ENCODE assay signal across 18 cellular contexts in the genomic region with DNA sequence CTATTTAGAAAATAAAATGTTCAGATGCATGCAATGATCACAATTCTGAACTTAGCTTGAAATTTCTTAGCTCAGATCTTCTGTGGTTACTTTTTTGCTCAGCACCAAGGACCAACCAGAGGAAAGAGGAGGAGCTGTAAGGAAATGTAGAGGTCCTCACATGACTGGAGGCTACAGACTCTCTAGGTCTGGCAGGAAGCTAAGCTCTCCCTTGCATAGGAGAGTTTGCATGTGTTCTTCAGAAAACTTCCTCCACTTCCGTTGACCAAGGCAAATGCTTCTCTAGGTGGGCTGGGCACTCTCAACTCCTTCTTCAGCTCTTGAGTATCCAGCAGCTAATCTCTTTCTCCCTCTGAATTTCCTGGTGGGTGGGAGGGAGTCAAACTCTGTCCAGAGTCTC.
"Had no signal": no experiment of that assay in that cellular context is flagged by ENCODE, and none has a peak within 500 bp of the region (broad histone marks: within the 10 kb centered on the region; RNA-seq: fewer than 3 reads in every experiment).

No MANE protein-coding gene starts in this region.

- ATAC-seq: left colon; stimulated activated effector memory CD8-positive, alpha-beta T cell treated with anti-CD3 and anti-CD28 coated beads, Interleukin-12 subunit alpha, Interleukin-12 subunit beta, amount 100 ng/mL, for 72 hours had no signal

- H3K36me3 ChIP-seq: sigmoid colon, tibial artery, uterus, WERI-Rb-1 had no signal

- H3K4me1 ChIP-seq: tibial artery, uterus had no signal

- H3K27me3 ChIP-seq: sigmoid colon, tibial artery, uterus had no signal

- H3K9me3 ChIP-seq: sigmoid colon, tibial artery, uterus had no signal

- H3K27ac ChIP-seq: sigmoid colon, tibial artery, uterus, WERI-Rb-1 had no signal

- H3K4me3 ChIP-seq: lung, sigmoid colon, tibial artery, uterus had no signal

- DNase-seq: activated CD4-positive, alpha-beta T cell treated with anti-CD3 and anti-CD28 coated beads for 1 hour; activated gamma-delta T cell treated with Interleukin-2 at 50 U/mL for 16 hours; amniotic stem cell; endodermal cell; foreskin melanocyte; glutamatergic neuron; hippocampal formation; islet precursor cell; left colon; nephron progenitor cell; nucleus accumbens; sigmoid colon; stimulated activated CD4-positive, alpha-beta T cell treated with anti-CD3 and anti-CD28 coated beads, Interleukin-4, amount 100 ng/mL, for 24 hours; tibial artery; uterus; WERI-Rb-1 had no signal
